ENCODE assay signal across 8 cellular contexts in the genomic region with DNA sequence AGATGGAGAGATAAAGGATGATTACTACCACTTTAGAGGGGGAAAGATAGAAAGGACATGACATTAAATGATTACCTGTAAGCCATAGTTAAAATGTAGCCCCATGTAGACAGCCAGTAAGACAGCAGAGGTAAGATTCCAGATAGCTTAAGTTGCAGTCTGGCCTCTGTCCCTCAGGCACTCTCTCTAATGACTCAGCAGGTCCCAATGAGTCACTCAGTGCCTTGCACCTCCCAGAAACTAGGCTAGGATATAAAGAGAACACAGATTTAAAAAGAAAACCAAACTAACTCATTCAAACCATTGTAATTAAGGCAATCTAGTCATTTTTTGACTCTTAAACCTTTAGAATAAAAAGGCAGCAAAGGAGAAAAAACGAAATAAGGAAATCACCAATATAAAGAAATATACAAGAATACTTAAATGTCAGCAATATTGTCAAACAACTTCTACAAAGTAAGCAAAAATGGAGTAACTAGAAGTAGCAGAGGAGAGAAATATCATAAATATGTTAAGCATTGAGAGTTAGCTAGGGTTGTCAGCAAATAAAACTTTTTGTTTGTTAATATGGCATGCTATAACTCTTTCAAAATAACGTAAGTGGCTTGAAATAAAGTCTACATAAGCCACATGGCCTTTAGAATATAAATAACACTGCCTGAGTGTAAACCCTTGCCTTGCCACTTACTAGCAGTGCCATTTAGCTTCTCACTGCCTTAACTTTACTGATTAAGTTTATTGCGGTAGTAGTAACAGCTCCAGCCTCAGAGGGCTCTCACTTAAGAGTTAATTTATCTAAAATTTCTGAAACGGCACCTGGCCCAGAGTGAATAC. TPM values are rescaled to one million over a fixed set of nuclear protein-coding genes. Genes with fewer than 3 reads are reported as not detected.
DNase-seq lines count a peak whose midpoint lies in the region; ATAC-seq, FAIRE-seq and TF ChIP-seq lines count a peak whose summit lies in the region.

No MANE protein-coding gene starts in this region.

- H3K9ac ChIP-seq in adipocyte (ENCODE audit: low read length) = no peak overlapping the region

- no peaks in the 10 kb centered on the region for H3K36me3 ChIP-seq in A673 (ENCODE audit: insufficient read depth, low read length, poor library complexity, severe bottlenecking)
- H3K36me3 ChIP-seq in adipocyte (ENCODE audit: control insufficient read depth, insufficient read depth, low read length, severe bottlenecking) = peaks cover 36% of the 10 kb centered on the region

- intact Hi-C loops in A673 (cut with micrococcal nuclease; ENCODE audit: unreplicated experiment) = no loop called here

- POLR2A ChIA-PET in A673 (lab: Charles Lee; ENCODE audit: low non-redundant PET) = no interaction called here

- peak; percentile 76 for FAIRE-seq in islet of Langerhans (lab: Jason Lieb, UNC)

- H3K27me3 ChIP-seq in A673 (replicated peaks; ENCODE audit: insufficient read depth, low read depth, low read length, poor library complexity) (no peaks in the 10 kb centered on the region), adipocyte (replicated peaks; ENCODE audit: control insufficient read depth, insufficient read depth, low read length) (no peaks in the 10 kb centered on the region)

- no TSS peak for BruUV-seq in A673 (replicated peaks; lab: Mats Ljungman, UMichigan)

- DNase-seq in A673 (ENCODE audit: low spot score) = peak; percentile 63
- DNase-seq in adipocyte (ENCODE audit: low read depth) = peak; percentile 89
- DNase-seq in NCI-H2081 treated with DMSO at 0.1 percent for 48 hours (lab: John Stamatoyannopoulos, UW) = no peak
- DNase-seq in globus pallidus (ENCODE audit: low spot score) = no peak
- DNase-seq in activated effector memory CD4-positive, alpha-beta T cell treated with Interleukin-2 at 50 U/mL for 16 hours = no peak

- no peak overlapping the region for H3K4me3 ChIP-seq in A673 (ENCODE audit: low read depth, low read length, poor library complexity, severe bottlenecking)
- peak overlapping the region; percentile 3 for H3K4me3 ChIP-seq in adipocyte (ENCODE audit: low read length)

- H3K27ac ChIP-seq in A673 (ENCODE audit: low read depth, low read length, poor library complexity, severe bottlenecking) = no peak overlapping the region

- peaks cover 7% of the 10 kb centered on the region for H3K9me3 ChIP-seq in A673 (ENCODE audit: low read depth, low read length, poor library complexity, severe bottlenecking)
- H3K9me3 ChIP-seq in adipocyte (ENCODE audit: control insufficient read depth, low read length) = peaks cover 11% of the 10 kb centered on the region

- CTCF ChIA-PET in A673 (lab: Charles Lee) = no interaction called here

- TF ChIP-seq CTCF in A673 (conservative IDR thresholded peaks at IDR 0.05; ENCODE audit: low read depth, low read length) = no peak

- peak; percentile 50 for ATAC-seq in HG03139 (IDR thresholded peaks at IDR 0.05; ENCODE audit: unreplicated experiment)
- ATAC-seq in HG02571 (IDR thresholded peaks at IDR 0.05; ENCODE audit: unreplicated experiment) = no peak

- H3K4me1 ChIP-seq in A673 (ENCODE audit: insufficient read depth, low read length, poor library complexity, severe bottlenecking) (peaks cover 8% of the 10 kb centered on the region), adipocyte (ENCODE audit: control insufficient read depth, insufficient read depth, low read length) (peaks cover 36% of the 10 kb centered on the region)

RNA-seq across cellular contexts. Expression of gene SOCS6, which starts 48.5 kb away (rescaled TPM):
- total RNA-seq in A673 (2021) = 15.5 and 20.1 TPM in 2 replicates

Comparison
In these comparisons a context has a peak if more than half of its experiments do, and no peak if none do; other contexts are left out.
1. DNase-seq: peak in A673 (single experiment) and adipocyte (single experiment); none in NCI-H2081 treated with DMSO at 0.1 percent for 48 hours (single experiment), globus pallidus (single experiment) and activated effector memory CD4-positive, alpha-beta T cell treated with Interleukin-2 at 50 U/mL for 16 hours (single experiment).